1 cellular context compared by ENCODE assay signal in genomic region chr1:145823565-145824498, GRCh38.
A peak's percentile ranks its signal among the peaks of the same experiment; 100 is the strongest.
TF ChIP-seq lines count a peak whose summit lies in the region.

Gene POLR3C (plus strand): TSS chr1:145824200. CDS start chr1:145825777, 1,577 bp downstream.
Gene RNF115 (minus strand): TSS chr1:145824095. CDS start chr1:145823873, 222 bp downstream.

TF ChIP-seq in K562, 482 proteins besides CTCF, POLR2A, EP300 and RAD21 (continued from another document and continues in another):
- TF ChIP-seq, protein P1, sequence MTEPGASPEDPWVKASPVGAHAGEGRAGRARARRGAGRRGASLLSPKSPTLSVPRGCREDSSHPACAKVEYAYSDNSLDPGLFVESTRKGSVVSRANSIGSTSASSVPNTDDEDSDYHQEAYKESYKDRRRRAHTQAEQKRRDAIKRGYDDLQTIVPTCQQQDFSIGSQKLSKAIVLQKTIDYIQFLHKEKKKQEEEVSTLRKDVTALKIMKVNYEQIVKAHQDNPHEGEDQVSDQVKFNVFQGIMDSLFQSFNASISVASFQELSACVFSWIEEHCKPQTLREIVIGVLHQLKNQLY (CRISPR knock-in tag; conservative IDR thresholded peaks at IDR 0.05): no peak
- TF ChIP-seq MAFG (tag; conservative IDR thresholded peaks at IDR 0.05): no peak
- TF ChIP-seq KAT7 (CRISPR knock-in tag; IDR thresholded peaks at IDR 0.05; ENCODE audit: borderline replicate concordance): peak; percentile 90
- TF ChIP-seq PKNOX1 (IDR thresholded peaks at IDR 0.05): peak; percentile 29; the same call in 1 of the 2 replicates
- peak; percentile 86 for TF ChIP-seq NFRKB (IDR thresholded peaks at IDR 0.05; ENCODE audit: low read depth)
- peak; percentile 77 for TF ChIP-seq E2F3 (CRISPR knock-in tag; IDR thresholded peaks at IDR 0.05)
- TF ChIP-seq, protein P2, sequence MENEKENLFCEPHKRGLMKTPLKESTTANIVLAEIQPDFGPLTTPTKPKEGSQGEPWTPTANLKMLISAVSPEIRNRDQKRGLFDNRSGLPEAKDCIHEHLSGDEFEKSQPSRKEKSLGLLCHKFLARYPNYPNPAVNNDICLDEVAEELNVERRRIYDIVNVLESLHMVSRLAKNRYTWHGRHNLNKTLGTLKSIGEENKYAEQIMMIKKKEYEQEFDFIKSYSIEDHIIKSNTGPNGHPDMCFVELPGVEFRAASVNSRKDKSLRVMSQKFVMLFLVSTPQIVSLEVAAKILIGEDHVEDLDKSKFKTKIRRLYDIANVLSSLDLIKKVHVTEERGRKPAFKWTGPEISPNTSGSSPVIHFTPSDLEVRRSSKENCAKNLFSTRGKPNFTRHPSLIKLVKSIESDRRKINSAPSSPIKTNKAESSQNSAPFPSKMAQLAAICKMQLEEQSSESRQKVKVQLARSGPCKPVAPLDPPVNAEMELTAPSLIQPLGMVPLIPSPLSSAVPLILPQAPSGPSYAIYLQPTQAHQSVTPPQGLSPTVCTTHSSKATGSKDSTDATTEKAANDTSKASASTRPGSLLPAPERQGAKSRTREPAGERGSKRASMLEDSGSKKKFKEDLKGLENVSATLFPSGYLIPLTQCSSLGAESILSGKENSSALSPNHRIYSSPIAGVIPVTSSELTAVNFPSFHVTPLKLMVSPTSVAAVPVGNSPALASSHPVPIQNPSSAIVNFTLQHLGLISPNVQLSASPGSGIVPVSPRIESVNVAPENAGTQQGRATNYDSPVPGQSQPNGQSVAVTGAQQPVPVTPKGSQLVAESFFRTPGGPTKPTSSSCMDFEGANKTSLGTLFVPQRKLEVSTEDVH (IDR thresholded peaks at IDR 0.05; ENCODE audit: low read depth, partially characterized antibody): peak; percentile 59
- TF ChIP-seq, protein P3, sequence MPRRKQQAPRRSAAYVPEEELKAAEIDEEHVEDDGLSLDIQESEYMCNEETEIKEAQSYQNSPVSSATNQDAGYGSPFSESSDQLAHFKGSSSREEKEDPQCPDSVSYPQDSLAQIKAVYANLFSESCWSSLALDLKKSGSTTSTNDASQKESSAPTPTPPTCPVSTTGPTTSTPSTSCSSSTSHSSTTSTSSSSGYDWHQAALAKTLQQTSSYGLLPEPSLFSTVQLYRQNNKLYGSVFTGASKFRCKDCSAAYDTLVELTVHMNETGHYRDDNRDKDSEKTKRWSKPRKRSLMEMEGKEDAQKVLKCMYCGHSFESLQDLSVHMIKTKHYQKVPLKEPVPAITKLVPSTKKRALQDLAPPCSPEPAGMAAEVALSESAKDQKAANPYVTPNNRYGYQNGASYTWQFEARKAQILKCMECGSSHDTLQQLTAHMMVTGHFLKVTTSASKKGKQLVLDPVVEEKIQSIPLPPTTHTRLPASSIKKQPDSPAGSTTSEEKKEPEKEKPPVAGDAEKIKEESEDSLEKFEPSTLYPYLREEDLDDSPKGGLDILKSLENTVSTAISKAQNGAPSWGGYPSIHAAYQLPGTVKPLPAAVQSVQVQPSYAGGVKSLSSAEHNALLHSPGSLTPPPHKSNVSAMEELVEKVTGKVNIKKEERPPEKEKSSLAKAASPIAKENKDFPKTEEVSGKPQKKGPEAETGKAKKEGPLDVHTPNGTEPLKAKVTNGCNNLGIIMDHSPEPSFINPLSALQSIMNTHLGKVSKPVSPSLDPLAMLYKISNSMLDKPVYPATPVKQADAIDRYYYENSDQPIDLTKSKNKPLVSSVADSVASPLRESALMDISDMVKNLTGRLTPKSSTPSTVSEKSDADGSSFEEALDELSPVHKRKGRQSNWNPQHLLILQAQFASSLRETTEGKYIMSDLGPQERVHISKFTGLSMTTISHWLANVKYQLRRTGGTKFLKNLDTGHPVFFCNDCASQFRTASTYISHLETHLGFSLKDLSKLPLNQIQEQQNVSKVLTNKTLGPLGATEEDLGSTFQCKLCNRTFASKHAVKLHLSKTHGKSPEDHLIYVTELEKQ (CRISPR knock-in tag; IDR thresholded peaks at IDR 0.05): no peak
- peak; percentile 56; the same call in 1 of the 2 replicates for TF ChIP-seq HNRNPL (IDR thresholded peaks at IDR 0.05; ENCODE audit: low read depth, low read length)
- no peak for TF ChIP-seq DPF2 (IDR thresholded peaks at IDR 0.05)
- TF ChIP-seq PATZ1 (CRISPR knock-in tag; IDR thresholded peaks at IDR 0.05; ENCODE audit: borderline replicate concordance): no peak
- peak; percentile 72 to 85 for TF ChIP-seq MAZ (CRISPR knock-in tag; conservative IDR thresholded peaks at IDR 0.05 in 1 of 2, IDR thresholded peaks at IDR 0.05 in 1 of 2)
- peak; percentile 90 for TF ChIP-seq GABPB1 (CRISPR knock-in tag; IDR thresholded peaks at IDR 0.05)
- 0 out of 2 replicates have a peak, but pooled peaks have one; percentile 27 for TF ChIP-seq GTF2A2 (tag; IDR thresholded peaks at IDR 0.05)
- peak; percentile 26; the same call in 1 of the 2 replicates for TF ChIP-seq JUN (IDR thresholded peaks at IDR 0.05; ENCODE audit: borderline replicate concordance, low read depth, low read length)
- no peak for TF ChIP-seq JUN (CRISPR knock-in tag; IDR thresholded peaks at IDR 0.05; ENCODE audit: borderline replicate concordance)
- TF ChIP-seq RBBP5 (IDR thresholded peaks at IDR 0.05; ENCODE audit: borderline replicate concordance, insufficient read depth, low read length, poor library complexity, severe bottlenecking): peak; percentile 87
- TF ChIP-seq, protein P4, sequence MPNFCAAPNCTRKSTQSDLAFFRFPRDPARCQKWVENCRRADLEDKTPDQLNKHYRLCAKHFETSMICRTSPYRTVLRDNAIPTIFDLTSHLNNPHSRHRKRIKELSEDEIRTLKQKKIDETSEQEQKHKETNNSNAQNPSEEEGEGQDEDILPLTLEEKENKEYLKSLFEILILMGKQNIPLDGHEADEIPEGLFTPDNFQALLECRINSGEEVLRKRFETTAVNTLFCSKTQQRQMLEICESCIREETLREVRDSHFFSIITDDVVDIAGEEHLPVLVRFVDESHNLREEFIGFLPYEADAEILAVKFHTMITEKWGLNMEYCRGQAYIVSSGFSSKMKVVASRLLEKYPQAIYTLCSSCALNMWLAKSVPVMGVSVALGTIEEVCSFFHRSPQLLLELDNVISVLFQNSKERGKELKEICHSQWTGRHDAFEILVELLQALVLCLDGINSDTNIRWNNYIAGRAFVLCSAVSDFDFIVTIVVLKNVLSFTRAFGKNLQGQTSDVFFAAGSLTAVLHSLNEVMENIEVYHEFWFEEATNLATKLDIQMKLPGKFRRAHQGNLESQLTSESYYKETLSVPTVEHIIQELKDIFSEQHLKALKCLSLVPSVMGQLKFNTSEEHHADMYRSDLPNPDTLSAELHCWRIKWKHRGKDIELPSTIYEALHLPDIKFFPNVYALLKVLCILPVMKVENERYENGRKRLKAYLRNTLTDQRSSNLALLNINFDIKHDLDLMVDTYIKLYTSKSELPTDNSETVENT (CRISPR knock-in tag; IDR thresholded peaks at IDR 0.05): peak; percentile 44; the same call in 1 of the 2 replicates
- peak in 1 of 2 experiments; percentile 38; a peak in 1 of 4 replicates for TF ChIP-seq KDM4B (IDR thresholded peaks at IDR 0.05; ENCODE audit: borderline replicate concordance in 2 of 2, low read depth in 1 of 2)
- TF ChIP-seq, protein P5, sequence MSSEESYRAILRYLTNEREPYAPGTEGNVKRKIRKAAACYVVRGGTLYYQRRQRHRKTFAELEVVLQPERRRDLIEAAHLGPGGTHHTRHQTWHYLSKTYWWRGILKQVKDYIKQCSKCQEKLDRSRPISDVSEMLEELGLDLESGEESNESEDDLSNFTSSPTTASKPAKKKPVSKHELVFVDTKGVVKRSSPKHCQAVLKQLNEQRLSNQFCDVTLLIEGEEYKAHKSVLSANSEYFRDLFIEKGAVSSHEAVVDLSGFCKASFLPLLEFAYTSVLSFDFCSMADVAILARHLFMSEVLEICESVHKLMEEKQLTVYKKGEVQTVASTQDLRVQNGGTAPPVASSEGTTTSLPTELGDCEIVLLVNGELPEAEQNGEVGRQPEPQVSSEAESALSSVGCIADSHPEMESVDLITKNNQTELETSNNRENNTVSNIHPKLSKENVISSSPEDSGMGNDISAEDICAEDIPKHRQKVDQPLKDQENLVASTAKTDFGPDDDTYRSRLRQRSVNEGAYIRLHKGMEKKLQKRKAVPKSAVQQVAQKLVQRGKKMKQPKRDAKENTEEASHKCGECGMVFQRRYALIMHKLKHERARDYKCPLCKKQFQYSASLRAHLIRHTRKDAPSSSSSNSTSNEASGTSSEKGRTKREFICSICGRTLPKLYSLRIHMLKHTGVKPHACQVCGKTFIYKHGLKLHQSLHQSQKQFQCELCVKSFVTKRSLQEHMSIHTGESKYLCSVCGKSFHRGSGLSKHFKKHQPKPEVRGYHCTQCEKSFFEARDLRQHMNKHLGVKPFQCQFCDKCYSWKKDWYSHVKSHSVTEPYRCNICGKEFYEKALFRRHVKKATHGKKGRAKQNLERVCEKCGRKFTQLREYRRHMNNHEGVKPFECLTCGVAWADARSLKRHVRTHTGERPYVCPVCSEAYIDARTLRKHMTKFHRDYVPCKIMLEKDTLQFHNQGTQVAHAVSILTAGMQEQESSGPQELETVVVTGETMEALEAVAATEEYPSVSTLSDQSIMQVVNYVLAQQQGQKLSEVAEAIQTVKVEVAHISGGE (CRISPR knock-in tag; IDR thresholded peaks at IDR 0.05): peak in 2 of 3 experiments; percentile 42 to 74; a peak in 3 of 6 replicates
- TF ChIP-seq TFAP4 (CRISPR knock-in tag; IDR thresholded peaks at IDR 0.05; ENCODE audit: borderline replicate concordance): peak; percentile 75; the same call in 1 of the 2 replicates
- no peak for TF ChIP-seq ZNF586 (CRISPR knock-in tag; conservative IDR thresholded peaks at IDR 0.05)
- TF ChIP-seq ARID1B (IDR thresholded peaks at IDR 0.05): 0 out of 2 replicates have a peak, but pooled peaks have one; percentile 23
- no peak for TF ChIP-seq ZNF408 (CRISPR knock-in tag; IDR thresholded peaks at IDR 0.05; ENCODE audit: low read depth)
- peak; percentile 94 for TF ChIP-seq EP400 (IDR thresholded peaks at IDR 0.05)
- peak; percentile 83; the same call in 1 of the 2 replicates for TF ChIP-seq MTA3 (IDR thresholded peaks at IDR 0.05; ENCODE audit: borderline replicate concordance)
- no peak for TF ChIP-seq TSC22D4 (tag; IDR thresholded peaks at IDR 0.05)
